9 cellular contexts compared by ENCODE assay signal in genomic region chrX:119654112-119654531, GRCh38. TPM values are rescaled to one million over a fixed set of nuclear protein-coding genes. Genes with fewer than 3 reads are reported as not detected.
DNase-seq lines count a peak whose midpoint lies in the region; ATAC-seq and TF ChIP-seq lines count a peak whose summit lies in the region.
"Had no signal": no experiment of that assay in that cellular context is flagged by ENCODE, and none has a peak within 500 bp of the region (broad histone marks: within the 10 kb centered on the region; RNA-seq: fewer than 3 reads in every experiment).

No MANE protein-coding gene starts in this region.

- no peaks in the 10 kb centered on the region for H3K27me3 ChIP-seq in DND-41 (ENCODE audit: insufficient read depth, low read length, poor library complexity)
- no peaks in the 10 kb centered on the region for H3K27me3 ChIP-seq in SJCRH30

- H3K9me3 ChIP-seq in DND-41 (ENCODE audit: insufficient read depth, low read length, severe bottlenecking) (no peaks in the 10 kb centered on the region), SJCRH30 (replicated peaks) (no peaks in the 10 kb centered on the region)

- H3K9ac ChIP-seq in DND-41 (ENCODE audit: low read depth, low read length) = no peak overlapping the region

- peak overlapping the region; percentile 25 for H3K27ac Mint-ChIP-seq in osteocyte (ENCODE audit: unreplicated experiment)

- H3K36me3 ChIP-seq in DND-41 (ENCODE audit: insufficient read depth, low read length) = peaks cover 85% of the 10 kb centered on the region
- H3K36me3 ChIP-seq in SJCRH30 = 0 out of 2 replicates have a peak, but pooled peaks cover 12% of the 10 kb centered on the region

- peak; percentile 12 for DNase-seq in DND-41
- peak; percentile 13 to 38 for DNase-seq in activated CD4-positive, alpha-beta T cell treated with anti-CD3 and anti-CD28 coated beads, Interleukin-2, amount 50 U/mL, for 48 hours
- peak; percentile 9 for DNase-seq in fibroblast of peridontal ligament (ENCODE audit: extremely low read depth)
- no peak for DNase-seq in osteocyte (ENCODE audit: extremely low spot score, unreplicated experiment)
- DNase-seq in stimulated activated CD8-positive, alpha-beta memory T cell treated with anti-CD3 and anti-CD28 coated beads, Interleukin-4, amount 100 ng/mL, for 48 hours = no peak
- DNase-seq in SJCRH30 = no peak

- H3K4me2 ChIP-seq in DND-41 (ENCODE audit: insufficient read depth, low read length) = no peak overlapping the region

- no peak overlapping the region for H2AFZ ChIP-seq in DND-41 (ENCODE audit: low read depth, low read length)

- peaks cover 6% of the 10 kb centered on the region for H4K20me1 ChIP-seq in DND-41 (ENCODE audit: insufficient read depth, low read length)

- H3K4me3 ChIP-seq in DND-41 (ENCODE audit: low read depth in 1 of 2, low read length in 2 of 2) (no peak overlapping the region), SJCRH30 (no peak overlapping the region)

- H3K27me3 Mint-ChIP-seq in osteocyte (ENCODE audit: unreplicated experiment) = no peaks in the 10 kb centered on the region

- peak; percentile 24 for TF ChIP-seq CTCF in DND-41 (IDR thresholded peaks at IDR 0.05; ENCODE audit: borderline replicate concordance, extremely low read depth, low read length, poor library complexity, severe bottlenecking)
- TF ChIP-seq CTCF in osteocyte (IDR thresholded peaks at IDR 0.05) = peak; percentile 23

- H3K36me3 Mint-ChIP-seq in osteocyte (ENCODE audit: unreplicated experiment) = peaks cover 20% of the 10 kb centered on the region

- H3K79me2 ChIP-seq in DND-41 (ENCODE audit: insufficient read depth, low read length) = peaks cover 55% of the 10 kb centered on the region

- H3K27ac ChIP-seq in DND-41 (ENCODE audit: low read length) (peak overlapping the region; percentile 26; the same call in 1 of the 2 replicates), SJCRH30 (no peak overlapping the region)

- no peak overlapping the region for H3K4me3 Mint-ChIP-seq in osteocyte (ENCODE audit: unreplicated experiment)

- no peaks in the 10 kb centered on the region for H3K4me1 ChIP-seq in DND-41 (ENCODE audit: insufficient read depth, low read length)
- H3K4me1 ChIP-seq in SJCRH30 = no peaks in the 10 kb centered on the region

- ATAC-seq in DND-41 (ENCODE audit: insufficient read depth, low read depth) (peak; percentile 69), HG02763 (IDR thresholded peaks at IDR 0.05; ENCODE audit: unreplicated experiment) (no peak), GM18867 (IDR thresholded peaks at IDR 0.05; ENCODE audit: unreplicated experiment) (no peak)
- ATAC-seq: Panc1 had no signal

- peaks cover 16% of the 10 kb centered on the region for H3K4me1 Mint-ChIP-seq in osteocyte (ENCODE audit: unreplicated experiment)

- H3K9me3 Mint-ChIP-seq in osteocyte (ENCODE audit: unreplicated experiment) = peaks cover 20% of the 10 kb centered on the region

RNA-seq across cellular contexts. Expression of gene SEPTIN6, which starts 38.8 kb away (rescaled TPM):
- total RNA-seq in osteocyte = 53.8 and 56.2 TPM in 2 replicates
- 70.9 and 73.8 TPM in 2 replicates for total RNA-seq in SJCRH30 (2014; rRNA removed; shearing (Covaris generic))

RNA-seq across cellular contexts. Expression of gene NKRF, which starts 47.9 kb away (rescaled TPM):
- total RNA-seq in osteocyte = 10.3 and 10.6 TPM in 2 replicates
- 27.7 and 27.8 TPM in 2 replicates for total RNA-seq in SJCRH30 (2014; rRNA removed; shearing (Covaris generic))

Comparison
In these comparisons a context has a peak if more than half of its experiments do, and no peak if none do; other contexts are left out.
1. DNase-seq: peak in DND-41 (single experiment), activated CD4-positive, alpha-beta T cell treated with anti-CD3 and anti-CD28 coated beads, Interleukin-2, amount 50 U/mL, for 48 hours (2 of 2) and fibroblast of peridontal ligament (single experiment); none in osteocyte (single experiment), stimulated activated CD8-positive, alpha-beta memory T cell treated with anti-CD3 and anti-CD28 coated beads, Interleukin-4, amount 100 ng/mL, for 48 hours (single experiment) and SJCRH30 (0 of 2).